1 cellular context compared by ENCODE assay signal in the genomic region with DNA sequence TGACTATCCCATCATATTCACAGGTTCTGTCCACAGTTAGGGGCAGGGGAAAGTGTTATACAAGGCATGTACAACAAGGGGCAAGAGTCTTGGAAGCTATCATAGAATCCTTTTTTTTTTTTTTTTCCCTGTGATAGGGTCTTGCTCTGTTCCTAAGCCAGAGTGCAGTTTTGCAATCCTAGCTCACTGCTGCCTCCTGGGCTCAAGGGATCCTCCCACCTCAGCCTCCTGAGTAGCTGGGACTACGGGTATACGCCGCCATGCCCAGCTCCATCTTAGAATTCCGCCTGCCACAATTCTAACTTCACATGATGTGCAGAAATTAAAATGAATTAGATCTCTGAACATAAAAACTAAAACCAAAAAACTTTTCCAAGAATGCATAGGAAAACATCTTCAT.
TF ChIP-seq lines count a peak whose summit lies in the region.

No MANE protein-coding gene starts in this region.

TF ChIP-seq in K562, 482 proteins besides CTCF, POLR2A, EP300 and RAD21:
- TF ChIP-seq TARDBP (IDR thresholded peaks at IDR 0.05), result no peak
- no peak for TF ChIP-seq ZFP36 (IDR thresholded peaks at IDR 0.05; ENCODE audit: low read depth, low read length, partially characterized antibody)
- TF ChIP-seq HEY1 (CRISPR knock-in tag; IDR thresholded peaks at IDR 0.05; ENCODE audit: borderline replicate concordance), result no peak
- TF ChIP-seq CEBPB (tag; IDR thresholded peaks at IDR 0.05), result peak; percentile 39
- TF ChIP-seq ZNF384 (IDR thresholded peaks at IDR 0.05; ENCODE audit: low read depth, low read length), result 0 out of 2 replicates have a peak, but pooled peaks have one; percentile 44
